Comparison of ENCODE assay signal across 2 cellular contexts in genomic region chr19:18283338-18283737, GRCh38.
TF ChIP-seq lines count a peak whose summit lies in the region.

No MANE protein-coding gene starts in this region.

TF ChIP-seq in HCT116, 20 proteins besides CTCF, POLR2A, EP300 and RAD21:
- no peak for TF ChIP-seq SP1 (IDR thresholded peaks at IDR 0.05; ENCODE audit: low read depth)
- no peak for TF ChIP-seq REST (IDR thresholded peaks at IDR 0.05; ENCODE audit: low read depth)
- TF ChIP-seq MAX (IDR thresholded peaks at IDR 0.05): no peak
- TF ChIP-seq SIN3A (IDR thresholded peaks at IDR 0.05; ENCODE audit: low read depth): no peak
- TF ChIP-seq ATF3 (IDR thresholded peaks at IDR 0.05): no peak
- no peak for TF ChIP-seq YY1 (IDR thresholded peaks at IDR 0.05; ENCODE audit: extremely low read depth, insufficient replicate concordance, low read depth, low read length)
- TF ChIP-seq ZBTB33 (IDR thresholded peaks at IDR 0.05; ENCODE audit: extremely low read depth, insufficient replicate concordance, low read length): no peak
- no peak for TF ChIP-seq EZH2 (IDR thresholded peaks at IDR 0.05)
- TF ChIP-seq ZFX (IDR thresholded peaks at IDR 0.05): no peak
- no peak for TF ChIP-seq CEBPB (IDR thresholded peaks at IDR 0.05; ENCODE audit: low read depth)
- no peak for TF ChIP-seq EZH2phosphoT487 (IDR thresholded peaks at IDR 0.05; ENCODE audit: borderline replicate concordance)
- no peak for TF ChIP-seq FOSL1 (IDR thresholded peaks at IDR 0.05; ENCODE audit: low read depth)
- TF ChIP-seq ELF1 (IDR thresholded peaks at IDR 0.05; ENCODE audit: borderline replicate concordance, low read depth): no peak
- no peak for TF ChIP-seq CBX3 (IDR thresholded peaks at IDR 0.05; ENCODE audit: low read depth)
- no peak for TF ChIP-seq JUND (IDR thresholded peaks at IDR 0.05)
- TF ChIP-seq EGR1 (IDR thresholded peaks at IDR 0.05; ENCODE audit: low read depth): no peak
- TF ChIP-seq POLR2AphosphoS5 (IDR thresholded peaks at IDR 0.05; ENCODE audit: low read depth, low read length): no peak
- TF ChIP-seq SRF (IDR thresholded peaks at IDR 0.05; ENCODE audit: low read depth): no peak
- no peak for TF ChIP-seq ZNF274 (IDR thresholded peaks at IDR 0.05; ENCODE audit: low read depth, low read length)

TF ChIP-seq in WTC11, 78 proteins besides CTCF, POLR2A, EP300 and RAD21:
- no peak for TF ChIP-seq TP53 (CRISPR knock-in tag; IDR thresholded peaks at IDR 0.05)
- no peak for TF ChIP-seq TEAD1 (CRISPR knock-in tag; IDR thresholded peaks at IDR 0.05)
- no peak for TF ChIP-seq ZMAT4 (CRISPR knock-in tag; IDR thresholded peaks at IDR 0.05)
- no peak for TF ChIP-seq GRHL2 (CRISPR knock-in tag; IDR thresholded peaks at IDR 0.05; ENCODE audit: insufficient replicate concordance, severe bottlenecking)
- no peak for TF ChIP-seq FOXK1 (CRISPR knock-in tag; IDR thresholded peaks at IDR 0.05)
- no peak for TF ChIP-seq HMGA2 (CRISPR knock-in tag; IDR thresholded peaks at IDR 0.05)
- TF ChIP-seq ZNF121 (CRISPR knock-in tag; IDR thresholded peaks at IDR 0.05): no peak
- TF ChIP-seq TEAD4 (CRISPR knock-in tag; IDR thresholded peaks at IDR 0.05): no peak
- no peak for TF ChIP-seq OVOL2 (CRISPR knock-in tag; IDR thresholded peaks at IDR 0.05; ENCODE audit: borderline replicate concordance)
- TF ChIP-seq RELA (CRISPR knock-in tag; IDR thresholded peaks at IDR 0.05; ENCODE audit: borderline replicate concordance): no peak
- TF ChIP-seq ZNF671 (CRISPR knock-in tag; IDR thresholded peaks at IDR 0.05): no peak
- no peak for TF ChIP-seq ATF3 (CRISPR knock-in tag; conservative IDR thresholded peaks at IDR 0.05)
- TF ChIP-seq NR2C2 (CRISPR knock-in tag; IDR thresholded peaks at IDR 0.05): no peak
- TF ChIP-seq ATF2 (CRISPR knock-in tag; IDR thresholded peaks at IDR 0.05; ENCODE audit: borderline replicate concordance, low read depth): no peak
- no peak for TF ChIP-seq GTF2I (CRISPR knock-in tag; conservative IDR thresholded peaks at IDR 0.05)
